Comparison of ENCODE assay signal across 3 cellular contexts in genomic region chr19:16519230-16519687, GRCh38.
TF ChIP-seq lines count a peak whose summit lies in the region.

No MANE protein-coding gene starts in this region.

TF ChIP-seq in SK-N-SH, 30 proteins besides CTCF, POLR2A, EP300 and RAD21:
- no peak for TF ChIP-seq POLR2AphosphoS5 (IDR thresholded peaks at IDR 0.05; ENCODE audit: low read depth, low read length)
- no peak for TF ChIP-seq NFIC (IDR thresholded peaks at IDR 0.05; ENCODE audit: borderline replicate concordance)
- TF ChIP-seq SIN3A (IDR thresholded peaks at IDR 0.05; ENCODE audit: borderline replicate concordance, low read depth, low read length) = no peak
- TF ChIP-seq TEAD4 (IDR thresholded peaks at IDR 0.05; ENCODE audit: borderline replicate concordance, insufficient read depth) = no peak
- TF ChIP-seq MXI1 (IDR thresholded peaks at IDR 0.05; ENCODE audit: low read depth, low read length) = no peak
- TF ChIP-seq CHD2 (IDR thresholded peaks at IDR 0.05; ENCODE audit: low read length, partially characterized antibody) = no peak
- no peak for TF ChIP-seq TAF1 (IDR thresholded peaks at IDR 0.05; ENCODE audit: borderline replicate concordance, low read depth, low read length)
- TF ChIP-seq RXRA (IDR thresholded peaks at IDR 0.05; ENCODE audit: borderline replicate concordance, low read depth) = no peak
- no peak for TF ChIP-seq ELF1 (IDR thresholded peaks at IDR 0.05)
- TF ChIP-seq MEF2A (IDR thresholded peaks at IDR 0.05; ENCODE audit: borderline replicate concordance, low read depth) = no peak
- no peak for TF ChIP-seq GATA2 (CRISPR knock-in tag; IDR thresholded peaks at IDR 0.05)
- TF ChIP-seq YY1 (IDR thresholded peaks at IDR 0.05; ENCODE audit: low read depth) = no peak
- no peak for TF ChIP-seq USF1 (IDR thresholded peaks at IDR 0.05; ENCODE audit: borderline replicate concordance, low read depth)

TF ChIP-seq in SK-N-SH treated with all-trans-retinoic acid at 6 μM for 48 hours, 23 proteins besides CTCF, POLR2A, EP300 and RAD21:
- TF ChIP-seq PATZ1 (CRISPR knock-in tag; IDR thresholded peaks at IDR 0.05; ENCODE audit: borderline replicate concordance) (no peak), PPARA (CRISPR knock-in tag; IDR thresholded peaks at IDR 0.05; ENCODE audit: borderline replicate concordance) (no peak), ZFP3 (CRISPR knock-in tag; IDR thresholded peaks at IDR 0.05) (no peak), TOX (CRISPR knock-in tag; IDR thresholded peaks at IDR 0.05; ENCODE audit: borderline replicate concordance) (no peak), RARB (CRISPR knock-in tag; IDR thresholded peaks at IDR 0.05) (no peak), SNAI2 (CRISPR knock-in tag; IDR thresholded peaks at IDR 0.05) (no peak), ZNF8 (CRISPR knock-in tag; IDR thresholded peaks at IDR 0.05) (no peak)
TF ChIP-seq in SK-N-SH treated with all-trans-retinoic acid at 6 μM for 48 hours: peak in this region for 0.

TF ChIP-seq in K562, 482 proteins besides CTCF, POLR2A, EP300 and RAD21:
- TF ChIP-seq NUFIP1 (IDR thresholded peaks at IDR 0.05; ENCODE audit: partially characterized antibody) = no peak
- no peak for TF ChIP-seq ZNF551 (CRISPR knock-in tag; IDR thresholded peaks at IDR 0.05)
- TF ChIP-seq RBM22 (IDR thresholded peaks at IDR 0.05; ENCODE audit: low read depth, low read length, poor library complexity, severe bottlenecking) = peak; percentile 26
- no peak for TF ChIP-seq ZNF184 (CRISPR knock-in tag; IDR thresholded peaks at IDR 0.05)
- no peak for TF ChIP-seq ZNF586 (CRISPR knock-in tag; conservative IDR thresholded peaks at IDR 0.05)
- TF ChIP-seq NR0B1 (IDR thresholded peaks at IDR 0.05; ENCODE audit: partially characterized antibody) = no peak
- TF ChIP-seq TEAD4 (IDR thresholded peaks at IDR 0.05; ENCODE audit: low read length) = no peak
- no peak for TF ChIP-seq TEAD4 (CRISPR knock-in tag; IDR thresholded peaks at IDR 0.05; ENCODE audit: borderline replicate concordance)
- TF ChIP-seq RBFOX2 (IDR thresholded peaks at IDR 0.05; ENCODE audit: low read depth, low read length) = peak; percentile 56; the same call in 1 of the 2 replicates
- TF ChIP-seq ZNF280B (CRISPR knock-in tag; IDR thresholded peaks at IDR 0.05) = no peak
- TF ChIP-seq POLR2G (IDR thresholded peaks at IDR 0.05; ENCODE audit: low read depth, low read length) = peak; percentile 65
